ENCODE assay signal across 7 cellular contexts in the genomic region with DNA sequence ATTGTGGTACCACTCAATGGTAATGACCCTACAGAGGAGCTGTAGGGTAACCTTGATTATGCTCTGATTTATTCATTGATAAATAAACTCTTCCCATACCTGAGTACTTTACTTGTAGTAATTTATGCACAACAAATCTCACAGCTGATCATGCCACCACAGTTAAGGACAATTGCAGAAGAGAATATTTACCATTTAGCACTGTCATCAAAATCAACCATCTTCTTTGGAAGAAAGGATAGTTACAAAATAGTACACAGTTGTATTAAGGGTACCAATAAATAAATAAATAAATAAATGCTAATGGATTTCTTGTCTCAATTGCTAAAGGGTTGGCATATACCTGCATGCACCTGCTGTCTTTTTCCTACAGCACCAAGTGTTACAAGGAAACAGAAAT.
"Had no signal": no experiment of that assay in that cellular context is flagged by ENCODE, and none has a peak within 500 bp of the region (broad histone marks: within the 10 kb centered on the region; RNA-seq: fewer than 3 reads in every experiment).

No MANE protein-coding gene starts in this region.

- H3K4me2 ChIP-seq: KMS-11 had no signal

- H3K27me3 Mint-ChIP-seq: IgD-negative memory B cell had no signal

- H3K36me3 Mint-ChIP-seq: IgD-negative memory B cell had no signal

- H3K27ac ChIP-seq: HL-60, KMS-11 had no signal

- FAIRE-seq: HTR-8/SVneo had no signal

- DNase-seq: Karpas-422, KBM-7, KG1 had no signal

- H3K27ac Mint-ChIP-seq: IgD-negative memory B cell had no signal

- H3K9me3 Mint-ChIP-seq: IgD-negative memory B cell had no signal

- H3K4me1 Mint-ChIP-seq: IgD-negative memory B cell had no signal

- H3K4me3 Mint-ChIP-seq: IgD-negative memory B cell had no signal

- H3K9ac ChIP-seq: KMS-11 had no signal
